Comparison of ENCODE assay signal across 8 cellular contexts in the genomic region with DNA sequence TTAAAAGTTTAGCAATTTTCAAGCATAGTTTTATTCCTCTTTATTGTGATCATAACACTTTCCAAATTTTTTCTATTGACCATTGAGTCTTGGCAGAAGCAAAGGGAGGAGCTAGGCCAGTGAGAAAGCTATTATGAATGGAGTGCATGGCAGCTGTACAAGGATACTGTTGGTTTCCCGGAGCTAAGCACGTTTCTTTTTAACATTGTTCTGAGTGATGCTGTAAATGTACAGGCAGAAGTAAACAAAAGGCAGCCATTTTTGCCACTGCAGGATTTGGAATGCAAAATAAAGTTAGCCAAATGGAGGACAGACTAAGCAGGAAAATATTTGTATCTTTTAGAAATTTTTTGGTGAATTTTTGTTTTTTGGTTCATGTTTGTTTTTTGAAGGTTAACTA. TPM values are rescaled to one million over a fixed set of nuclear protein-coding genes. Genes with fewer than 3 reads are reported as not detected.
DNase-seq lines count a peak whose midpoint lies in the region; ATAC-seq and TF ChIP-seq lines count a peak whose summit lies in the region.

No MANE protein-coding gene starts in this region.

- H3K36me3 ChIP-seq in SJCRH30, result no peaks in the 10 kb centered on the region

- no peak overlapping the region for H3K27ac ChIP-seq in SJCRH30

- H3K4me3 ChIP-seq in SJCRH30, result no peak overlapping the region

- peaks cover 2% of the 10 kb centered on the region for H3K36me3 Mint-ChIP-seq in activated naive CD8-positive, alpha-beta T cell
- H3K36me3 Mint-ChIP-seq in activated naive CD8-positive, alpha-beta T cell treated with anti-CD3 and anti-CD28 coated beads, Interleukin-2, amount 50 U/mL, for 24 hours (ENCODE audit: low read depth), result peaks cover 10% of the 10 kb centered on the region

- no peak for DNase-seq in activated naive CD8-positive, alpha-beta T cell treated with anti-CD3 and anti-CD28 coated beads, Interleukin-2, amount 50 U/mL, for 24 hours
- peak; percentile 7 to 27 for DNase-seq in SJCRH30
- DNase-seq in globus pallidus (ENCODE audit: low spot score), result peak; percentile 60
- DNase-seq in stromal cell of bone marrow (ENCODE audit: low read depth), result peak; percentile 49
- DNase-seq in activated CD8-positive, alpha-beta memory T cell treated with anti-CD3 and anti-CD28 coated beads for 24 hours, result no peak
- DNase-seq in germinal center (ENCODE audit: low spot score), result no peak
- DNase-seq in HEK293T (ENCODE audit: extremely low spot score), result no peak

- H3K4me1 Mint-ChIP-seq in activated naive CD8-positive, alpha-beta T cell (ENCODE audit: low read depth), result peaks cover 67% of the 10 kb centered on the region
- peaks cover 58% of the 10 kb centered on the region for H3K4me1 Mint-ChIP-seq in activated naive CD8-positive, alpha-beta T cell treated with anti-CD3 and anti-CD28 coated beads, Interleukin-2, amount 50 U/mL, for 24 hours

- H3K4me1 ChIP-seq in SJCRH30, result no peaks in the 10 kb centered on the region

- no peaks in the 10 kb centered on the region for H3K27me3 ChIP-seq in SJCRH30

- POLR2A ChIA-PET in HEK293T (lab: Yijun Ruan, JAX), result interaction anchor here (0.6 kb wide), 1 partner anchor 53 kb away, joined by 3 read pairs; no protein-coding TSS in a partner anchor

- H3K9me3 Mint-ChIP-seq in activated naive CD8-positive, alpha-beta T cell (ENCODE audit: low read depth), result no peaks in the 10 kb centered on the region
- no peaks in the 10 kb centered on the region for H3K9me3 Mint-ChIP-seq in activated naive CD8-positive, alpha-beta T cell treated with anti-CD3 and anti-CD28 coated beads, Interleukin-2, amount 50 U/mL, for 24 hours

- peak overlapping the region; percentile 69 for H3K27ac Mint-ChIP-seq in activated naive CD8-positive, alpha-beta T cell
- H3K27ac Mint-ChIP-seq in activated naive CD8-positive, alpha-beta T cell treated with anti-CD3 and anti-CD28 coated beads, Interleukin-2, amount 50 U/mL, for 24 hours, result no peak overlapping the region

- CTCF ChIA-PET in HEK293T (lab: Yijun Ruan, JAX), result interaction anchor here (0.6 kb wide), 1 partner anchor 16 kb away, joined by 3 read pairs; the partner anchor contains the start of gene CBL

- H3K9me3 ChIP-seq in SJCRH30 (replicated peaks), result no peaks in the 10 kb centered on the region

- no peaks in the 10 kb centered on the region for H3K27me3 Mint-ChIP-seq in activated naive CD8-positive, alpha-beta T cell
- no peaks in the 10 kb centered on the region for H3K27me3 Mint-ChIP-seq in activated naive CD8-positive, alpha-beta T cell treated with anti-CD3 and anti-CD28 coated beads, Interleukin-2, amount 50 U/mL, for 24 hours

- no peak overlapping the region for H3K4me3 Mint-ChIP-seq in activated naive CD8-positive, alpha-beta T cell
- H3K4me3 Mint-ChIP-seq in activated naive CD8-positive, alpha-beta T cell treated with anti-CD3 and anti-CD28 coated beads, Interleukin-2, amount 50 U/mL, for 24 hours, result no peak overlapping the region

- ATAC-seq in activated naive CD8-positive, alpha-beta T cell treated with anti-CD3 and anti-CD28 coated beads, Interleukin-2, amount 50 U/mL, for 24 hours, result no peak

TF ChIP-seq in HEK293T, 16 proteins besides CTCF, POLR2A, EP300 and RAD21:
- TF ChIP-seq FOXA1 (IDR thresholded peaks at IDR 0.05) (no peak), LEF1 (IDR thresholded peaks at IDR 0.05; ENCODE audit: borderline replicate concordance) (no peak), FOXM1 (IDR thresholded peaks at IDR 0.05; ENCODE audit: borderline replicate concordance) (no peak), BHLHE40 (IDR thresholded peaks at IDR 0.05; ENCODE audit: borderline replicate concordance) (no peak), SUZ12 (IDR thresholded peaks at IDR 0.05) (no peak), ZNF384 (IDR thresholded peaks at IDR 0.05) (no peak), ARNT (IDR thresholded peaks at IDR 0.05) (no peak)

RNA-seq across cellular contexts. Expression of gene CBL, which starts 16.2 kb away (rescaled TPM):
- total RNA-seq in SJCRH30 (2014; rRNA removed; shearing (Covaris generic)), result 11.8 and 12.9 TPM in 2 replicates

RNA-seq across cellular contexts. Expression of gene NHERF4, which starts 37.0 kb away (rescaled TPM):
- total RNA-seq in SJCRH30 (2014; rRNA removed; shearing (Covaris generic)), result not detected in 2 replicates

RNA-seq across cellular contexts. Expression of gene NLRX1, which starts 53.8 kb away (rescaled TPM):
- 0.24 and 0.25 TPM in 2 replicates for total RNA-seq in SJCRH30 (2014; rRNA removed; shearing (Covaris generic))

Comparison
In these comparisons a context has a peak if more than half of its experiments do, and no peak if none do; other contexts are left out.
1. DNase-seq: peak in SJCRH30 (2 of 2), globus pallidus (single experiment) and stromal cell of bone marrow (single experiment); none in activated naive CD8-positive, alpha-beta T cell treated with anti-CD3 and anti-CD28 coated beads, Interleukin-2, amount 50 U/mL, for 24 hours (single experiment), activated CD8-positive, alpha-beta memory T cell treated with anti-CD3 and anti-CD28 coated beads for 24 hours (single experiment), germinal center (single experiment) and HEK293T (single experiment).